Comparison of ENCODE assay signal across 8 cellular contexts in the genomic region with DNA sequence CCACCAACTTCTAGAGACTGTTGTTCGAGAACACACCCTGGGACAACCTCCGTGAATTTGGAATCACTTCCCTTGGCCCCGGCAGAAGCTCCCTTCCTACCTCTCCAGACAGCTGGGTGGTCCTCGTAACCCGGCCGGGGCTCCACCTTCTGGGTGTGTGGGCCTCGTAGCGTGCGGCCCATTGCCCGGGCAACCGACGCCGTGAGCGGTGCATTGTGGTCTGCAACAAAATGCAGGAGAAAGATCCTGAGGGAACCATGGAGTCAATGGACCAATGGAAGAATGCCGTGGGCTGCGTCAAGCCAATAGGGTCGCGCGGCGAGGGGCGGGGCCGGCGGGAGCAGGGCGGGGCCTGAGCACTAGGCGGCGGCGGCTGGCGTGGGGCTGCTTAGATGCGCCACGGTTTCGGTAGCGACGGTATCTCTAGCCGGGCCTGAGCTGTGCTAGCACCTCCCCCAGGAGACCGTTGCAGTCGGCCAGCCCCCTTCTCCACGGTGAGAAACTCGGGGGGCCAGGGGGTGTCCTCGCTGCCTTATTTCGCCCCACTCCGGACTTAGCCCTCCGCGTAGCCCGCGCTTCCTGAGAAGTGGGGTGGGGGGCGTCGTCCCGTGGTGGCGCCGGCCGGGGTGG. TPM values are rescaled to one million over a fixed set of nuclear protein-coding genes. Genes with fewer than 3 reads are reported as not detected.
DNase-seq lines count a peak whose midpoint lies in the region; ATAC-seq, FAIRE-seq and TF ChIP-seq lines count a peak whose summit lies in the region.

Gene DYNLL1, plus strand, starts transcription at position 391 of the 630 bp plus-strand sequence. CDS start 309 bp downstream, outside the sequence.

- peak; percentile 92 for DNase-seq in GM12891 (ENCODE audit: insufficient read length, low spot score)
- DNase-seq in NCI-H1436 treated with DMSO at 0.1 percent for 48 hours (lab: John Stamatoyannopoulos, UW): peak; percentile 76
- peak; percentile 89 to 99 (median 95) for DNase-seq in T-cell
- peak; percentile 95 to 98 (median 96) for DNase-seq in heart left ventricle
- DNase-seq in posterior cingulate gyrus: peak; percentile 93 to 100 (median 96)
- DNase-seq in upper lobe of left lung: peak; percentile 95 to 100

- H3K4me1 Mint-ChIP-seq in T-cell: peaks cover 29 to 37% (median 30%) of the 10 kb centered on the region in 3 donors

- FAIRE-seq in GM12891 (lab: Jason Lieb, UNC): peak; percentile 95

- TF ChIP-seq EP300 in upper lobe of left lung (IDR thresholded peaks at IDR 0.05): peak in 2 of 4 donors; percentile 81 to 94

- H3K27ac ChIP-seq in adipose tissue (ENCODE audit: low read depth, low read length) (no peak within 1 kb of the TSS), heart left ventricle (peak within 1 kb of the TSS; percentile 75 to 97 (median 92)), upper lobe of left lung (peak within 1 kb of the TSS; percentile 81 to 96 (median 90))

- peak within 1 kb of the TSS; percentile 90 to 93 for H3K27ac Mint-ChIP-seq in T-cell

- peaks cover 15% of the 10 kb centered on the region for H3K36me3 Mint-ChIP-seq in T-cell

- POLR2A ChIA-PET in T-cell (lab: Charles Lee): interaction anchor here (0.6 to 2.1 kb wide), 9 partner anchors 9 to 295 kb away, joined by 3 to 10 read pairs (median 3); partner anchors contain the start of genes COQ5 (in 1 of the 2), RNU4-2 (in 1 of the 2) and RPLP0 (in 1 of the 2)

- H3K36me3 ChIP-seq in heart left ventricle (peaks cover 0 to 38% (median 32%) of the 10 kb centered on the region in 9 donors), upper lobe of left lung (peaks cover 0 to 27% (median 8%) of the 10 kb centered on the region in 4 donors)

- 0 to 1% (median 0%) methylated on average over 47 to 51 of the region's 51 CpGs for WGBS in adipose tissue, 3 donors
- 0 to 1% (median 1%) methylated on average over 28 to 51 of the region's 51 CpGs for WGBS in heart left ventricle, 4 donors
- WGBS in upper lobe of left lung, 2 donors: 0 to 1% methylated on average over 12 to 46 of the region's 51 CpGs

- peaks cover 0 to 32% (median 19%) of the 10 kb centered on the region in 12 donors for H3K4me1 ChIP-seq in heart left ventricle
- peaks cover 18 to 26% (median 22%) of the 10 kb centered on the region in 4 donors for H3K4me1 ChIP-seq in upper lobe of left lung

- intact Hi-C loops in heart left ventricle (cut with DNase I): loop anchor here in 4 of 10 donors (2.0 to 5.0 kb wide), 6 partner anchors 25 to 57 kb away; partner anchors contain the start of genes COX6A1 (in 1 of the 4), GATC (in 1 of the 4), RNF10 (in 1 of the 4) and SRSF9 (in 1 of the 4)
- intact Hi-C loops in posterior cingulate gyrus (cut with DNase I): loop anchor here (1.0 to 2.0 kb wide), 2 partner anchors 27 to 33 kb away; partner anchors contain the start of genes COQ5 and SRSF9

- CTCF ChIA-PET in T-cell (lab: Charles Lee): interaction anchor here (0.6 to 1.6 kb wide), 8 partner anchors 25 to 1368 kb away, joined by 3 to 9 read pairs (median 4); partner anchors contain the start of gene SRSF9 (in 1 of the 2)

- TF ChIP-seq CTCF in heart left ventricle (IDR thresholded peaks at IDR 0.05) (peak in 2 of 12 donors; percentile 11 to 14), upper lobe of left lung (IDR thresholded peaks at IDR 0.05) (peak in 3 of 6 experiments; percentile 30 to 55 (median 39))

- peak within 1 kb of the TSS; percentile 88 to 96 (median 91) for H3K4me3 Mint-ChIP-seq in T-cell

- ATAC-seq in HG02840 (IDR thresholded peaks at IDR 0.05; ENCODE audit: low FRiP score, unreplicated experiment) (peak; percentile 98), T-cell (replicated peaks in 1 of 4) (peak; percentile 95 to 99 (median 97)), heart left ventricle (peak; percentile 97 to 99 (median 98)), upper lobe of left lung (ENCODE audit: low FRiP score in 2 of 2) (peak; percentile 100)

- peak; percentile 96 for TF ChIP-seq POLR2A in GM12891 (IDR thresholded peaks at IDR 0.05; ENCODE audit: low read depth, low read length)
- peak; percentile 33 to 87 for TF ChIP-seq POLR2A in heart left ventricle (IDR thresholded peaks at IDR 0.05)
- TF ChIP-seq POLR2A in upper lobe of left lung (IDR thresholded peaks at IDR 0.05): peak; percentile 63 to 89 (median 70)

- H3K27me3 Mint-ChIP-seq in T-cell: no peaks in the 10 kb centered on the region

- peak within 1 kb of the TSS; percentile 74 to 100 (median 92) for H3K4me3 ChIP-seq in heart left ventricle
- H3K4me3 ChIP-seq in upper lobe of left lung: peak within 1 kb of the TSS; percentile 88 to 99 (median 97)

- H3K9me3 ChIP-seq in heart left ventricle (no peaks in the 10 kb centered on the region), upper lobe of left lung (no peaks in the 10 kb centered on the region)

- H3K27me3 ChIP-seq in heart left ventricle (no peaks in the 10 kb centered on the region), upper lobe of left lung (no peaks in the 10 kb centered on the region)

- no peaks in the 10 kb centered on the region for H3K9me3 Mint-ChIP-seq in T-cell

TF ChIP-seq in GM12891, 5 proteins besides CTCF, POLR2A, EP300 and RAD21:
- TF ChIP-seq PAX5 (IDR thresholded peaks at IDR 0.05; ENCODE audit: insufficient read depth, low read length, severe bottlenecking) (no peak), SPI1 (IDR thresholded peaks at IDR 0.05; ENCODE audit: low read depth, low read length) (no peak), TAF1 (IDR thresholded peaks at IDR 0.05; ENCODE audit: low read depth, low read length) (peak; percentile 89), POU2F2 (IDR thresholded peaks at IDR 0.05; ENCODE audit: low read depth, low read length) (peak; percentile 37), POLR2AphosphoS5 (IDR thresholded peaks at IDR 0.05; ENCODE audit: low read depth, low read length) (peak; percentile 97)

RNA-seq across cellular contexts. Expression of gene DYNLL1, which starts in this region (rescaled TPM):
- polyA plus RNA-seq in GM12891 (2012; ENCODE audit: low read depth, missing spikeins): 288 TPM
- total RNA-seq in T-cell (10 to 100 TPM; 47.2 to 90.1 (median 75.5) TPM), heart left ventricle (100 to 1,000 TPM in 8 of 9 donors, 10 to 100 TPM in 1; 92.2 to 269 (median 120) TPM), upper lobe of left lung (100 to 1,000 TPM in 5 of 6 donors, 10 to 100 TPM in 1; 61.5 to 330 (median 176) TPM)
- polyA plus RNA-seq in adipose tissue (100 to 1,000 TPM; 137 to 522 (median 243) TPM), heart left ventricle (100 to 1,000 TPM; 164 to 320 TPM)
